In the genomic region with DNA sequence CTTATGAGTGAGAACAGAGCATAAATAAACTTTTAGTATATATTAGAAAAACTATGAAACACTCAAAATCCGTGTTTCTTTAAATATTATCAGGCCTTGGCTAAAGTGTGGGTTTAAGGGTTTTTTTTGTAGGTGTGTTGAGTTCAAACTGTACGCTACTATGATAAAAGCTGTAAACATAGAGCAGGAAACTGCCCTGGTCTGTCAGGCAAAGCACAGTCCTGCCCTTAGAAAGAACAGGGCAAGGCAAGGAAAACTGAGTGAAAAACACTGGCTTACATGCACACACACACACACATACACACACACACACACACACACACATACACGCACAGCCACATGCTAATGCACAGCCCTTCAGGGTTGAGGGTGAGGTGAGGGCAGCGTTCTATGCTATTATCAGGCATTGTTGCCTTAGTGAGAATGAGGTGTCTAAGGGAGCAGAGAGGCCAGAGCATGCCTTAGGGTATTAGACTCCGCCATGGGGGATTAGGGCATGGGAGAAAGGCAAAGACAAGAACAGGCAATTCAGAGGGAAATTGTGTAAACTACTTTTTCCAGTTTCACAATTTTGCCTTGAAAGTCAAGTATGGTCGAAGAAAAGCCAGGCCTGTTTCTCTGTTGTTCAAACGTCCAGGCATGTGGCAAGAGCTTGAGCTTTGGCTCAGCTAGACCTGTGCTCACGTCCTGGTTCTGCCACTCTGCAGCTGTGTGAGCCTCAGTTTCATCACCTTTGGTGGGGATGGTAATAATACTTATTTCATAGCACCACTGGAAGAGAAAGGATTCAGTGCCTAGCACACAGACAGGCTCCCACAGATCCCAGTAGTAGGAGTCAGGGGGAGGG, we compare ENCODE assay signal across 24 cellular contexts. TPM values are rescaled to one million over a fixed set of nuclear protein-coding genes. Genes with fewer than 3 reads are reported as not detected.
DNase-seq lines count a peak whose midpoint lies in the region; ATAC-seq and FAIRE-seq lines count a peak whose summit lies in the region.
"Had no signal": no experiment of that assay in that cellular context is flagged by ENCODE, and none has a peak within 500 bp of the region (broad histone marks: within the 10 kb centered on the region; RNA-seq: fewer than 3 reads in every experiment).

No MANE protein-coding gene starts in this region.

- H3K9ac ChIP-seq in mesenchymal stem cell (ENCODE audit: low read length), result no peak overlapping the region

- no peaks in the 10 kb centered on the region for H3K36me3 ChIP-seq in mesenchymal stem cell (ENCODE audit: control insufficient read depth in 1 of 2, insufficient read depth in 2 of 2, low read depth in 1 of 2, low read length in 2 of 2)
- H3K36me3 ChIP-seq: neutrophil, upper lobe of left lung had no signal

- no peak overlapping the region for H2AK5ac ChIP-seq in mesenchymal stem cell (ENCODE audit: low read length, severe bottlenecking)

- POLR2A ChIA-PET in naive thymus-derived CD8-positive, alpha-beta T cell (lab: Charles Lee), result no interaction called here

- H3K4me2 ChIP-seq in mesenchymal stem cell (ENCODE audit: low read length, poor library complexity, severe bottlenecking), result no peak overlapping the region

- no peak overlapping the region for H3K4me3 ChIP-seq in mesenchymal stem cell (ENCODE audit: insufficient read depth in 1 of 2, low read depth in 1 of 2, low read length in 2 of 2)
- H3K4me3 ChIP-seq: upper lobe of left lung had no signal

- no peak overlapping the region for H3K23ac ChIP-seq in mesenchymal stem cell (ENCODE audit: low read length in 2 of 2)

- H2BK5ac ChIP-seq in mesenchymal stem cell (ENCODE audit: low read depth, low read length, poor library complexity, severe bottlenecking), result no peak overlapping the region

- H3K14ac ChIP-seq in mesenchymal stem cell (ENCODE audit: low read length in 2 of 2), result peak overlapping the region in 1 of 2 experiments; percentile 53

- intact Hi-C loops in posterior cingulate gyrus (cut with DNase I), result no loop called here

- H2BK120ac ChIP-seq in mesenchymal stem cell (ENCODE audit: low read depth, low read length), result no peak overlapping the region

- no peaks in the 10 kb centered on the region for H3K79me1 ChIP-seq in mesenchymal stem cell (replicated peaks; ENCODE audit: low read length, poor library complexity, severe bottlenecking)

- no peaks in the 10 kb centered on the region for H3K9me3 ChIP-seq in mesenchymal stem cell (ENCODE audit: control insufficient read depth, low read length)
- H3K9me3 ChIP-seq: neutrophil, upper lobe of left lung had no signal

- H3K4ac ChIP-seq in mesenchymal stem cell (ENCODE audit: low read depth in 1 of 2, low read length in 2 of 2), result no peak overlapping the region

- H3K4me1 ChIP-seq in mesenchymal stem cell (ENCODE audit: control insufficient read depth, insufficient read depth, low read depth, low read length), result peaks cover 6% of the 10 kb centered on the region
- H3K4me1 ChIP-seq: upper lobe of left lung had no signal

- H3K36me3 Mint-ChIP-seq in naive thymus-derived CD8-positive, alpha-beta T cell, result no peaks in the 10 kb centered on the region

- no peak overlapping the region for H2BK15ac ChIP-seq in mesenchymal stem cell (ENCODE audit: low read depth, poor library complexity, severe bottlenecking)

- no peak overlapping the region for H3K4me3 Mint-ChIP-seq in naive thymus-derived CD8-positive, alpha-beta T cell
- H3K4me3 Mint-ChIP-seq: activated CD4-positive, alpha-beta T cell treated with anti-CD3 and anti-CD28 coated beads, Interleukin-2, amount 10 ng/mL, durations not matched to agents 24 days and 14 days; B cell had no signal

- H4K91ac ChIP-seq in mesenchymal stem cell (ENCODE audit: low read length), result no peak overlapping the region

- H3K4me1 Mint-ChIP-seq in naive thymus-derived CD8-positive, alpha-beta T cell, result no peaks in the 10 kb centered on the region
- H3K4me1 Mint-ChIP-seq: activated CD4-positive, alpha-beta T cell treated with anti-CD3 and anti-CD28 coated beads, Interleukin-2, amount 10 ng/mL, durations not matched to agents 24 days and 14 days; B cell had no signal

- WGBS in mesenchymal stem cell, result 66% methylated on average over 8 of the region's 8 CpGs

- H3K27me3 ChIP-seq in mesenchymal stem cell (ENCODE audit: control insufficient read depth in 1 of 2, insufficient read depth in 1 of 2, low read length in 2 of 2), result no peaks in the 10 kb centered on the region
- H3K27me3 ChIP-seq: upper lobe of left lung had no signal

- H4K8ac ChIP-seq in mesenchymal stem cell (ENCODE audit: low read length), result no peak overlapping the region

- peak overlapping the region in 1 of 2 experiments; percentile 7 for H2BK12ac ChIP-seq in mesenchymal stem cell (ENCODE audit: low read length in 2 of 2)

- no peak overlapping the region for H3K27ac Mint-ChIP-seq in naive thymus-derived CD8-positive, alpha-beta T cell
- H3K27ac Mint-ChIP-seq: activated CD4-positive, alpha-beta T cell treated with anti-CD3 and anti-CD28 coated beads, Interleukin-2, amount 10 ng/mL, durations not matched to agents 24 days and 14 days; B cell had no signal

- peak overlapping the region; percentile 60 for H2AFZ ChIP-seq in mesenchymal stem cell (ENCODE audit: low read depth, low read length)

- H3K27me3 Mint-ChIP-seq in naive thymus-derived CD8-positive, alpha-beta T cell, result peaks cover 0 to 4% (median 3%) of the 10 kb centered on the region in 5 donors

- H3K9me3 Mint-ChIP-seq in naive thymus-derived CD8-positive, alpha-beta T cell, result no peaks in the 10 kb centered on the region
- H3K9me3 Mint-ChIP-seq: activated CD4-positive, alpha-beta T cell treated with anti-CD3 and anti-CD28 coated beads, Interleukin-2, amount 10 ng/mL, durations not matched to agents 24 days and 14 days had no signal

- peak; percentile 87 for FAIRE-seq in urothelium cell line (lab: Jason Lieb, UNC)
- FAIRE-seq: frontal cortex, H54 had no signal

- peak; percentile 90 for ATAC-seq in esophagus mucosa
- ATAC-seq in naive thymus-derived CD8-positive, alpha-beta T cell, result no peak

- H3K27ac ChIP-seq in mesenchymal stem cell (ENCODE audit: low read length, poor library complexity, severe bottlenecking), result no peak overlapping the region
- H3K27ac ChIP-seq: neutrophil, upper lobe of left lung had no signal

- peak overlapping the region in 1 of 2 experiments; percentile 79 for H3K18ac ChIP-seq in mesenchymal stem cell (ENCODE audit: low read depth in 1 of 2, low read length in 2 of 2)

- DNase-seq in SKM-1 (lab: John Stamatoyannopoulos, UW; ENCODE audit: unreplicated experiment) (peak; percentile 24), SKM-1 treated with dmso at 0.1 percent for 144 hours (lab: John Stamatoyannopoulos, UW; ENCODE audit: unreplicated experiment) (no peak), mesenchymal stem cell (peak; percentile 62), urothelium cell line (ENCODE audit: low spot score) (no peak), AG08395 (ENCODE audit: low spot score) (no peak), posterior cingulate gyrus (no peak)
- DNase-seq in naive thymus-derived CD8-positive, alpha-beta T cell, result no peak
- DNase-seq: 8988T; activated CD4-positive, alpha-beta T cell treated with anti-CD3 and anti-CD28 coated beads, Interleukin-2, amount 10 ng/mL, durations not matched to agents 24 days and 14 days; activated gamma-delta T cell; caudate nucleus; DMS79; erythroblast; midbrain; NCI-H1417; NCI-H526; SHP77; T-helper 1 cell; upper lobe of left lung had no signal

RNA-seq across cellular contexts. Expression of gene TPM1, which starts 36.3 kb away (rescaled TPM):
- 28.3 TPM for total RNA-seq in esophagus mucosa
- 825 TPM for polyA plus RNA-seq in mesenchymal stem cell (2013, experiment 1 of 2)
- polyA plus RNA-seq in mesenchymal stem cell (2013, experiment 2 of 2), result 826 TPM
- 10 to 100 TPM; 20.6 to 21.2 TPM for total RNA-seq in naive thymus-derived CD8-positive, alpha-beta T cell
- 1 to 10 TPM; 5.1 to 6.0 (median 5.4) TPM for polyA plus RNA-seq in naive thymus-derived CD8-positive, alpha-beta T cell

Comparison
In these comparisons a context has a peak if more than half of its experiments do, and no peak if none do; other contexts are left out.
1. DNase-seq: peak in SKM-1 (single experiment) and mesenchymal stem cell (single experiment); none in SKM-1 treated with dmso at 0.1 percent for 144 hours (single experiment), urothelium cell line (single experiment), naive thymus-derived CD8-positive, alpha-beta T cell (0 of 10), AG08395 (single experiment) and posterior cingulate gyrus (0 of 10).